Comparison of ENCODE assay signal across 15 cellular contexts in genomic region chr20:31859266-31859997, GRCh38. TPM values are rescaled to one million over a fixed set of nuclear protein-coding genes. Genes with fewer than 3 reads are reported as not detected.
"Had no signal": no experiment of that assay in that cellular context is flagged by ENCODE, and none has a peak within 500 bp of the region (broad histone marks: within the 10 kb centered on the region; RNA-seq: fewer than 3 reads in every experiment).

No MANE protein-coding gene starts in this region.

- H3K9me3 ChIP-seq: lower lobe of right lung, ovary, tibial nerve had no signal

- H3K27ac Mint-ChIP-seq: activated CD4-positive, alpha-beta T cell treated with anti-CD3 and anti-CD28 coated beads, Interleukin-2, amount 10 ng/mL, durations not matched to agents 24 days and 14 days; activated naive CD4-positive, alpha-beta T cell treated with anti-CD3 and anti-CD28 coated beads, Interleukin-2, amount 50 U/mL, for 24 hours; activated T-helper 17 cell treated with anti-CD3 and anti-CD28 coated beads, Interleukin-2, amount 50 U/mL, for 72 hours; endodermal cell; naive B cell; T-cell had no signal

- H3K27me3 ChIP-seq: ovary had no signal

- H3K27ac ChIP-seq: lower lobe of right lung, ovary had no signal

- H3K4me3 Mint-ChIP-seq: activated naive CD4-positive, alpha-beta T cell treated with anti-CD3 and anti-CD28 coated beads, Interleukin-2, amount 50 U/mL, for 24 hours had no signal

- H3K36me3 ChIP-seq: lower lobe of right lung, ovary had no signal

- DNase-seq: activated CD4-positive, alpha-beta T cell treated with anti-CD3 and anti-CD28 coated beads, Interleukin-2, amount 10 ng/mL, durations not matched to agents 24 days and 14 days; cerebellar nuclear complex; lower lobe of right lung; midbrain; naive B cell; T-cell; T1000 had no signal

- H3K9me3 Mint-ChIP-seq: activated CD4-positive, alpha-beta T cell treated with anti-CD3 and anti-CD28 coated beads, Interleukin-2, amount 10 ng/mL, durations not matched to agents 24 days and 14 days; activated naive CD4-positive, alpha-beta T cell treated with anti-CD3 and anti-CD28 coated beads, Interleukin-2, amount 50 U/mL, for 24 hours; activated T-helper 17 cell treated with anti-CD3 and anti-CD28 coated beads, Interleukin-2, amount 50 U/mL, for 72 hours; endodermal cell; naive B cell; T-cell had no signal

- H3K36me3 Mint-ChIP-seq: activated naive CD4-positive, alpha-beta T cell treated with anti-CD3 and anti-CD28 coated beads, Interleukin-2, amount 50 U/mL, for 24 hours; naive B cell; T-cell had no signal

- H3K4me3 ChIP-seq: lower lobe of right lung, ovary had no signal

RNA-seq across cellular contexts. Expression of gene DUSP15, which starts 10.9 kb away (rescaled TPM):
- total RNA-seq: activated CD4-positive, alpha-beta T cell treated with anti-CD3 and anti-CD28 coated beads, Interleukin-2, amount 10 ng/mL, durations not matched to agents 24 days and 14 days; activated T-helper 17 cell treated with anti-CD3 and anti-CD28 coated beads, Interleukin-2, amount 50 U/mL, for 72 hours; T-cell had no signal

RNA-seq across cellular contexts. Expression of gene TTLL9, which starts 11.0 kb away (rescaled TPM):
- total RNA-seq: activated CD4-positive, alpha-beta T cell treated with anti-CD3 and anti-CD28 coated beads, Interleukin-2, amount 10 ng/mL, durations not matched to agents 24 days and 14 days; activated T-helper 17 cell treated with anti-CD3 and anti-CD28 coated beads, Interleukin-2, amount 50 U/mL, for 72 hours; dermis microvascular lymphatic vessel endothelial cell; SK-MEL-5 had no signal

RNA-seq across cellular contexts. Expression of gene FOXS1, which starts 14.0 kb away (rescaled TPM):
- total RNA-seq: activated CD4-positive, alpha-beta T cell treated with anti-CD3 and anti-CD28 coated beads, Interleukin-2, amount 10 ng/mL, durations not matched to agents 24 days and 14 days; activated T-helper 17 cell treated with anti-CD3 and anti-CD28 coated beads, Interleukin-2, amount 50 U/mL, for 72 hours; endodermal cell; SK-MEL-5; T-cell had no signal

RNA-seq across cellular contexts. Expression of gene MYLK2, which starts 40.3 kb away (rescaled TPM):
- total RNA-seq: lower lobe of right lung, renal cortical epithelial cell, SK-MEL-5, T-cell had no signal
